ENCODE assay signal across 8 cellular contexts in the genomic region with DNA sequence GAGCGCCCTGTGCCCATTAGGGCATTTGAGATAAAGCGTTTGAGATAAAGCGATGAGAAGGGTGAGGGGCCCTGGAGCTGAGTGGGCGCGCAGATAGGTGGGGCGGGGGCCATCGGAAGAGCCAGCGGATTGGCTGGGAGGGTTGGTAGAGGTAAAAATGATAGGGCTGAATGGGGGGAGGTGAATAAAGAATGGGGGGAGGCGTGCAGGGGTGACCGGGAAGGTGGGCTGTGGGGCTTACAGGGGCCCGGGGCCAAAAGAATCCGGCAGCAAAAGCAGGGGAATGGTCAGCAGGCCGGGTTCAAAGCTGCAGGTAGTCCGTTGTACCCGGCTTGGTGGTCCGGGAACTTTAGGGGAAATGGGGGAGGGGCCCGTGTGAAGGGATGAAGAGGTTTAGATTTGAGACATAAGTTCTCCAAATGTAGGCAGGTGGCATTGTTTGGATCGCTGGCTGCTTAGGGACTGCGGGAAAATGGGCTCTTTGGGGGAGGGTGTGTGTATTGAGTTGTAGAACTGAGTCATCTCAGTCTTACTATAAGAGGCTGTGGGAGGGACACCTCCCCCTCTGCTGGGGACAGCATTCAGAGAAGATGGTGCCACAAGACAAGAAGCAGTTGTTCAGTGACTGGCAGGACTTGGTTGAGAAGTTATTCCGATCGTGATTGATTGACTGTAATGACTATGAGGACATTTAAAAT. TPM values are rescaled to one million over a fixed set of nuclear protein-coding genes. Genes with fewer than 3 reads are reported as not detected.
DNase-seq lines count a peak whose midpoint lies in the region; ATAC-seq and TF ChIP-seq lines count a peak whose summit lies in the region.

No MANE protein-coding gene starts in this region.

- peak overlapping the region; percentile 68 to 91 (median 83) for H3K9ac ChIP-seq in skeletal muscle tissue (ENCODE audit: low read depth in 1 of 3, low read length in 3 of 3)

- H3K4me1 ChIP-seq in A673 (ENCODE audit: insufficient read depth, low read length, poor library complexity, severe bottlenecking), result peaks cover 27% of the 10 kb centered on the region
- H3K4me1 ChIP-seq in iPS DF 6.9 (ENCODE audit: control insufficient read depth, insufficient read depth, low read length), result 0 out of 2 replicates have a peak, but pooled peaks cover 2% of the 10 kb centered on the region
- peaks cover 22 to 35% (median 25%) of the 10 kb centered on the region in 3 donors for H3K4me1 ChIP-seq in skeletal muscle tissue (ENCODE audit: control insufficient read depth in 3 of 3, insufficient read depth in 3 of 3, low read length in 3 of 3)

- in situ Hi-C loops in SK-MEL-5 (cut with HindIII; ENCODE audit: low pct_unique_long_range_greater_than_20kb, low sequenced_read_pairs), result no loop called here

- H3K27ac ChIP-seq in A673 (ENCODE audit: low read depth, low read length, poor library complexity, severe bottlenecking) (peak overlapping the region; percentile 82), iPS DF 6.9 (ENCODE audit: low read length) (no peak overlapping the region), skeletal muscle tissue (ENCODE audit: low read depth, low read length) (peak overlapping the region; percentile 66)

- H3K36me3 ChIP-seq in A673 (ENCODE audit: insufficient read depth, low read length, poor library complexity, severe bottlenecking) (no peaks in the 10 kb centered on the region), iPS DF 6.9 (ENCODE audit: control insufficient read depth, insufficient read depth, low read length) (peaks cover 11% of the 10 kb centered on the region), skeletal muscle tissue (ENCODE audit: control insufficient read depth in 3 of 3, insufficient read depth in 3 of 3, low read length in 3 of 3) (no peaks in the 10 kb centered on the region)

- H3K9me3 ChIP-seq in A673 (ENCODE audit: low read depth, low read length, poor library complexity, severe bottlenecking) (no peaks in the 10 kb centered on the region), iPS DF 6.9 (ENCODE audit: control insufficient read depth, insufficient read depth, low read length) (no peaks in the 10 kb centered on the region), skeletal muscle tissue (ENCODE audit: control insufficient read depth in 3 of 3, low read length in 3 of 3) (no peaks in the 10 kb centered on the region)

- H3K27me3 ChIP-seq in A673 (replicated peaks; ENCODE audit: insufficient read depth, low read depth, low read length, poor library complexity), result no peaks in the 10 kb centered on the region
- H3K27me3 ChIP-seq in iPS DF 6.9 (ENCODE audit: control insufficient read depth, insufficient read depth, low read length), result no peaks in the 10 kb centered on the region
- H3K27me3 ChIP-seq in skeletal muscle tissue (ENCODE audit: control insufficient read depth in 3 of 3, insufficient read depth in 3 of 3, low read length in 3 of 3), result no peaks in the 10 kb centered on the region

- ATAC-seq in GM18861 (IDR thresholded peaks at IDR 0.05; ENCODE audit: unreplicated experiment), result peak; percentile 39
- ATAC-seq in HG03354 (IDR thresholded peaks at IDR 0.05; ENCODE audit: poor library complexity, severe bottlenecking, unreplicated experiment), result peak; percentile 47
- ATAC-seq in activated naive CD4-positive, alpha-beta T cell treated with anti-CD3 and anti-CD28 coated beads, Interleukin-2, amount 50 U/mL, for 72 hours, result peak; percentile 60 to 67

- no TSS peak for BruUV-seq in A673 (replicated peaks; lab: Mats Ljungman, UMichigan)

- TF ChIP-seq CTCF in A673 (conservative IDR thresholded peaks at IDR 0.05; ENCODE audit: low read depth, low read length), result no peak

- peak; percentile 77 for DNase-seq in A673 (ENCODE audit: low spot score)
- peak; percentile 39 for DNase-seq in SK-MEL-5 (ENCODE audit: low read depth, low spot score)
- DNase-seq in activated naive CD4-positive, alpha-beta T cell treated with anti-CD3 and anti-CD28 coated beads, Interleukin-2, amount 50 U/mL, for 72 hours (ENCODE audit: low spot score in 2 of 2), result peak; percentile 72 to 76
- no peak for DNase-seq in iPS DF 6.9 (ENCODE audit: low read depth, low spot score)
- DNase-seq in cortex of kidney (lab: John Stamatoyannopoulos, UW), result no peak

- H3K9me3 Mint-ChIP-seq in activated naive CD4-positive, alpha-beta T cell treated with anti-CD3 and anti-CD28 coated beads, Interleukin-2, amount 50 U/mL, for 72 hours, result no peaks in the 10 kb centered on the region

- peak overlapping the region; percentile 93 to 95 for H3K27ac Mint-ChIP-seq in activated naive CD4-positive, alpha-beta T cell treated with anti-CD3 and anti-CD28 coated beads, Interleukin-2, amount 50 U/mL, for 72 hours

- peaks cover 31 to 32% of the 10 kb centered on the region in 2 donors for H3K36me3 Mint-ChIP-seq in activated naive CD4-positive, alpha-beta T cell treated with anti-CD3 and anti-CD28 coated beads, Interleukin-2, amount 50 U/mL, for 72 hours

- intact Hi-C loops in A673 (cut with micrococcal nuclease; ENCODE audit: unreplicated experiment), result loop anchor here (2.0 kb wide), 1 partner anchor 73 kb away; the partner anchor contains the start of gene CLK3

- H3K4me3 ChIP-seq in A673 (ENCODE audit: low read depth, low read length, poor library complexity, severe bottlenecking), result peak overlapping the region; percentile 99
- H3K4me3 ChIP-seq in iPS DF 6.9 (ENCODE audit: low read length), result peak overlapping the region; percentile 92
- peak overlapping the region; percentile 75 to 90 (median 82) for H3K4me3 ChIP-seq in skeletal muscle tissue (ENCODE audit: low read length in 3 of 3)

- WGBS in iPS DF 6.9 (ENCODE audit: insufficient coverage, insufficient read length), result no CpG with 5 or more reads among the region's 21 CpGs

- POLR2A ChIA-PET in A673 (lab: Charles Lee; ENCODE audit: low non-redundant PET), result interaction anchor here (0.5 to 0.6 kb wide), 3 partner anchors 104 to 315 kb away, joined by 3 to 6 read pairs (median 3); no protein-coding TSS in a partner anchor

- CTCF ChIA-PET in A673 (lab: Charles Lee), result interaction anchor here (0.6 to 1.1 kb wide), 3 partner anchors 93 to 1979 kb away, joined by 3 to 8 read pairs (median 7); no protein-coding TSS in a partner anchor

RNA-seq across cellular contexts. Expression of gene ARID3B, which starts 0.6 kb away (rescaled TPM):
- 17.3 and 18.3 TPM in 2 replicates for total RNA-seq in A673 (2021)
- total RNA-seq in SK-MEL-5 (2014; rRNA removed; shearing (Covaris generic)), result 3.4 and 3.7 TPM in 2 replicates
- polyA plus RNA-seq in SK-MEL-5 (2015; cell fraction: cytosol; rRNA removed), result 7.9 and 9.3 TPM in 2 replicates
- polyA plus RNA-seq in SK-MEL-5 (2015; cell fraction: nucleus; rRNA removed), result 28.3 and 46.1 TPM in 2 replicates
- 10 to 100 TPM; 25.7 to 37.7 TPM for total RNA-seq in activated naive CD4-positive, alpha-beta T cell treated with anti-CD3 and anti-CD28 coated beads, Interleukin-2, amount 50 U/mL, for 72 hours
- total RNA-seq in skeletal muscle tissue, result 2.1 TPM

Comparison
In these comparisons a context has a peak if more than half of its experiments do, and no peak if none do; other contexts are left out.
1. DNase-seq: peak in A673 (single experiment), SK-MEL-5 (single experiment) and activated naive CD4-positive, alpha-beta T cell treated with anti-CD3 and anti-CD28 coated beads, Interleukin-2, amount 50 U/mL, for 72 hours (2 of 2); none in iPS DF 6.9 (single experiment) and cortex of kidney (single experiment).
2. Peak in every context shown above with its lines, with median percentiles within 50 percentile points of each other: H3K4me3 ChIP-seq and ATAC-seq.